In genomic region chr19:46065486-46065885, GRCh38 we compare ENCODE assay signal across 18 cellular contexts. TPM values are rescaled to one million over a fixed set of nuclear protein-coding genes. Genes with fewer than 3 reads are reported as not detected.
DNase-seq lines count a peak whose midpoint lies in the region; ATAC-seq, FAIRE-seq and TF ChIP-seq lines count a peak whose summit lies in the region.
"Had no signal": no experiment of that assay in that cellular context is flagged by ENCODE, and none has a peak within 500 bp of the region (broad histone marks: within the 10 kb centered on the region; RNA-seq: fewer than 3 reads in every experiment).

No MANE protein-coding gene starts in this region.

- CTCF ChIA-PET in PC-3 (lab: Charles Lee) = no interaction called here
- CTCF ChIA-PET in mammary epithelial cell (lab: Charles Lee; ENCODE audit: low non-redundant PET) = no interaction called here

- H3K9me2 ChIP-seq in PC-3 (replicated peaks; ENCODE audit: low read length) = no peaks in the 10 kb centered on the region

- no peaks in the 10 kb centered on the region for H3K9me1 ChIP-seq in keratinocyte (ENCODE audit: control insufficient read depth, extremely low read depth, insufficient read depth, low read length)

- peaks cover 36% of the 10 kb centered on the region for H3K4me1 ChIP-seq in PC-3 (ENCODE audit: insufficient read depth, low read length)
- peaks cover 46% of the 10 kb centered on the region for H3K4me1 ChIP-seq in mammary epithelial cell (ENCODE audit: insufficient read depth, low read length)
- H3K4me1 ChIP-seq in keratinocyte (ENCODE audit: control insufficient read depth, extremely low read depth, insufficient read depth, low read length) = peaks cover 45% of the 10 kb centered on the region

- H3K36me3 Mint-ChIP-seq in naive thymus-derived CD8-positive, alpha-beta T cell = no peaks in the 10 kb centered on the region
- H3K36me3 Mint-ChIP-seq: activated naive CD4-positive, alpha-beta T cell treated with anti-CD3 and anti-CD28 coated beads, Interleukin-2, amount 10 ng/mL, durations not matched to agents 7 days and 5 days had no signal

- dilution Hi-C loops in mammary epithelial cell (cut with HindIII; ENCODE audit: low sequenced_read_pairs) (loop anchor here (5.0 kb wide), 1 partner anchor 68 kb away; the partner anchor contains the start of gene CCDC61), keratinocyte (cut with MboI; ENCODE audit: extremely low pct_ligation_motif_present, low sequenced_read_pairs) (no loop called here)

- H3K9me3 Mint-ChIP-seq in naive thymus-derived CD8-positive, alpha-beta T cell = peaks cover 0 to 15% (median 4%) of the 10 kb centered on the region in 9 donors

- WGBS in mammary epithelial cell (ENCODE audit: low coverage, missing lambda C conversion rate) = 1% methylated on average over 6 of the region's 6 CpGs

- no peak overlapping the region for H3K27ac ChIP-seq in PC-3 (ENCODE audit: low read length)
- peak overlapping the region; percentile 67 for H3K27ac ChIP-seq in mammary epithelial cell (ENCODE audit: insufficient read depth, low read depth, low read length)
- no peak overlapping the region for H3K27ac ChIP-seq in keratinocyte (ENCODE audit: control insufficient read depth, insufficient read depth, low read length)
- H3K27ac ChIP-seq: epithelial cell of prostate, SK-N-MC had no signal

- H3K36me3 ChIP-seq in PC-3 (ENCODE audit: low read depth, low read length) = no peaks in the 10 kb centered on the region
- no peaks in the 10 kb centered on the region for H3K36me3 ChIP-seq in mammary epithelial cell (ENCODE audit: insufficient read depth, low read length)
- no peaks in the 10 kb centered on the region for H3K36me3 ChIP-seq in keratinocyte (ENCODE audit: control insufficient read depth in 2 of 2, extremely low read depth in 1 of 2, insufficient read depth in 2 of 2, low read length in 2 of 2)

- H3K4me3 ChIP-seq in PC-3 (ENCODE audit: low read length) (no peak overlapping the region), mammary epithelial cell (replicated peaks in 1 of 3; ENCODE audit: insufficient read depth in 1 of 3, low read depth in 2 of 3, low read length in 3 of 3) (no peak overlapping the region), keratinocyte (ENCODE audit: control insufficient read depth in 2 of 3, extremely low read depth in 1 of 3, insufficient read depth in 2 of 3, low read depth in 1 of 3, low read length in 3 of 3) (no peak overlapping the region)
- H3K4me3 ChIP-seq: SK-N-MC had no signal

- FAIRE-seq in keratinocyte (lab: Jason Lieb, UNC) = peak; percentile 91

- H2AFZ ChIP-seq in PC-3 (ENCODE audit: low read length) = no peak overlapping the region
- no peak overlapping the region for H2AFZ ChIP-seq in mammary epithelial cell (ENCODE audit: low read depth, low read length)
- H2AFZ ChIP-seq in keratinocyte (ENCODE audit: control insufficient read depth, low read length) = no peak overlapping the region

- no peak overlapping the region for H3K4me2 ChIP-seq in PC-3 (ENCODE audit: low read length)
- no peak overlapping the region for H3K4me2 ChIP-seq in mammary epithelial cell (ENCODE audit: insufficient read depth, low read depth, low read length)
- peak overlapping the region; percentile 54 for H3K4me2 ChIP-seq in keratinocyte (ENCODE audit: control insufficient read depth, extremely low read depth, insufficient read depth, low read depth, low read length)

- H4K20me1 ChIP-seq in PC-3 (ENCODE audit: low read length) (no peaks in the 10 kb centered on the region), mammary epithelial cell (ENCODE audit: insufficient read depth, low read length) (no peaks in the 10 kb centered on the region), keratinocyte (ENCODE audit: control insufficient read depth, extremely low read depth, insufficient read depth, low read length) (no peaks in the 10 kb centered on the region)

- H3K4me1 Mint-ChIP-seq in naive thymus-derived CD8-positive, alpha-beta T cell = no peaks in the 10 kb centered on the region
- H3K4me1 Mint-ChIP-seq: activated CD4-positive, alpha-beta T cell treated with anti-CD3 and anti-CD28 coated beads, Interleukin-2, amount 10 ng/mL, durations not matched to agents 24 days and 14 days; activated naive CD4-positive, alpha-beta T cell treated with anti-CD3 and anti-CD28 coated beads, Interleukin-2, amount 10 ng/mL, durations not matched to agents 7 days and 5 days had no signal

- no peak overlapping the region for H3K4me3 Mint-ChIP-seq in naive thymus-derived CD8-positive, alpha-beta T cell
- H3K4me3 Mint-ChIP-seq: activated CD4-positive, alpha-beta T cell treated with anti-CD3 and anti-CD28 coated beads, Interleukin-2, amount 10 ng/mL, durations not matched to agents 24 days and 14 days; activated naive CD4-positive, alpha-beta T cell treated with anti-CD3 and anti-CD28 coated beads, Interleukin-2, amount 10 ng/mL, durations not matched to agents 7 days and 5 days had no signal

- H3K9ac ChIP-seq in PC-3 (ENCODE audit: low read length) (no peak overlapping the region), mammary epithelial cell (ENCODE audit: insufficient read depth, low read length) (no peak overlapping the region), keratinocyte (ENCODE audit: control insufficient read depth, extremely low read depth, insufficient read depth, low read length) (no peak overlapping the region)

- intact Hi-C loops in PC-3 (cut with micrococcal nuclease) (no loop called here), mammary epithelial cell (cut with micrococcal nuclease) (loop anchor here (2.0 kb wide), 1 partner anchor 17 kb away; no protein-coding TSS in a partner anchor)

- TF ChIP-seq CTCF in PC-3 (conservative IDR thresholded peaks at IDR 0.05; ENCODE audit: low read depth, low read length) = no peak
- TF ChIP-seq CTCF in mammary epithelial cell (conservative IDR thresholded peaks at IDR 0.05 in 1 of 2, IDR thresholded peaks at IDR 0.05 in 1 of 2; ENCODE audit: extremely low read depth in 1 of 2, insufficient read depth in 1 of 2, low read depth in 1 of 2, low read length in 2 of 2) = peak in 1 of 2 donors; percentile 26
- peak in 1 of 3 experiments; percentile 20 for TF ChIP-seq CTCF in keratinocyte (optimal IDR thresholded peaks at IDR 0.05 in 1 of 3, IDR thresholded peaks at IDR 0.05 in 1 of 3, conservative IDR thresholded peaks at IDR 0.05 in 1 of 3; ENCODE audit: extremely low read depth in 1 of 3, insufficient read depth in 2 of 3, low read length in 3 of 3)

- no peak overlapping the region for H3K27ac Mint-ChIP-seq in naive thymus-derived CD8-positive, alpha-beta T cell
- H3K27ac Mint-ChIP-seq: activated CD4-positive, alpha-beta T cell treated with anti-CD3 and anti-CD28 coated beads, Interleukin-2, amount 10 ng/mL, durations not matched to agents 24 days and 14 days; activated naive CD4-positive, alpha-beta T cell treated with anti-CD3 and anti-CD28 coated beads, Interleukin-2, amount 10 ng/mL, durations not matched to agents 7 days and 5 days had no signal

- peak; percentile 87 for DNase-seq in EH (ENCODE audit: low read depth)
- DNase-seq in PC-3 = peak; percentile 63
- DNase-seq in mammary epithelial cell = peak; percentile 94
- DNase-seq in keratinocyte (ENCODE audit: low read depth, low spot score) = no peak
- DNase-seq in NCI-H524 treated with DMSO at 0.1 percent for 48 hours (lab: John Stamatoyannopoulos, UW) = no peak
- no peak for DNase-seq in naive thymus-derived CD8-positive, alpha-beta T cell
- DNase-seq in hypothalamus (lab: John Stamatoyannopoulos, UW) = no peak
- DNase-seq in NCI-H526 (lab: John Stamatoyannopoulos, UW) = no peak
- DNase-seq: activated CD4-positive, alpha-beta T cell treated with anti-CD3 and anti-CD28 coated beads, Interleukin-2, amount 10 ng/mL, durations not matched to agents 24 days and 14 days; activated naive CD4-positive, alpha-beta T cell treated with anti-CD3 and anti-CD28 coated beads, Interleukin-2, amount 10 ng/mL, durations not matched to agents 7 days and 5 days; MM.1S; NCI-H2029 treated with DMSO at 0.1 percent for 48 hours; NCI-H510A treated with DMSO at 0.1 percent for 48 hours; stimulated activated CD4-positive, alpha-beta T cell treated with anti-CD3 and anti-CD28 coated beads, Interleukin-1b, Interleukin-23, amount 100 ng/mL, for 48 hours had no signal

- no TSS peak for BruUV-seq in PC-3 (replicated peaks; lab: Mats Ljungman, UMichigan)
- no TSS peak for BruUV-seq in mammary epithelial cell (replicated peaks; lab: Mats Ljungman, UMichigan)

- no peaks in the 10 kb centered on the region for H3K9me3 ChIP-seq in PC-3 (ENCODE audit: low read length)
- H3K9me3 ChIP-seq in mammary epithelial cell (replicated peaks; ENCODE audit: insufficient read depth, low read length) = no peaks in the 10 kb centered on the region
- peaks cover 2% of the 10 kb centered on the region for H3K9me3 ChIP-seq in keratinocyte (ENCODE audit: control insufficient read depth, low read depth, low read length)

- no peak for ATAC-seq in PC-3
- no peak for ATAC-seq in naive thymus-derived CD8-positive, alpha-beta T cell

- H3K27me3 Mint-ChIP-seq in naive thymus-derived CD8-positive, alpha-beta T cell = peaks cover 29 to 79% (median 49%) of the 10 kb centered on the region in 5 donors

- H3F3A ChIP-seq in PC-3 (ENCODE audit: low read length, unreplicated experiment) = no peaks in the 10 kb centered on the region

- in situ Hi-C loops in mammary epithelial cell (cut with MboI; ENCODE audit: low sequenced_read_pairs in 2 of 2) = no loop called here

- no peaks in the 10 kb centered on the region for H3K79me2 ChIP-seq in PC-3 (ENCODE audit: low read length)
- H3K79me2 ChIP-seq in mammary epithelial cell (ENCODE audit: insufficient read depth, low read length) = no peaks in the 10 kb centered on the region
- H3K79me2 ChIP-seq in keratinocyte (ENCODE audit: control insufficient read depth, insufficient read depth, low read length) = no peaks in the 10 kb centered on the region

- H3K27me3 ChIP-seq in PC-3 (ENCODE audit: low read length) = peaks cover 8% of the 10 kb centered on the region
- H3K27me3 ChIP-seq in mammary epithelial cell (ENCODE audit: insufficient read depth, low read length) = no peaks in the 10 kb centered on the region
- peaks cover 6% of the 10 kb centered on the region for H3K27me3 ChIP-seq in keratinocyte (ENCODE audit: control insufficient read depth, extremely low read depth, insufficient read depth, low read length)

- POLR2A ChIA-PET in PC-3 (lab: Charles Lee; ENCODE audit: unreplicated experiment) = no interaction called here
- POLR2A ChIA-PET in naive thymus-derived CD8-positive, alpha-beta T cell (lab: Charles Lee) = no interaction called here

RNA-seq across cellular contexts. Expression of gene IGFL4, which starts 24.7 kb away (rescaled TPM):
- not detected in 2 replicates for total RNA-seq in PC-3 (2014; rRNA removed)
- total RNA-seq in mammary epithelial cell = 1 to 10 TPM in 1 of 2 donors, not detected in 1; 1.5 TPM
- polyA plus RNA-seq in mammary epithelial cell = not detected
- not detected for polyA minus RNA-seq in mammary epithelial cell
- polyA plus RNA-seq in keratinocyte = 0.01 TPM in 1 of 3 replicates, not detected in the others
- polyA plus RNA-seq in keratinocyte (2011; ENCODE audit: low read depth) = not detected
- 0.18 TPM in 1 of 2 replicates, not detected in the other for polyA plus RNA-seq in keratinocyte (2011; cell fraction: cytosol; rRNA removed)
- polyA plus RNA-seq in keratinocyte (2011; cell fraction: nucleus; rRNA removed) = 0.19 and 0.35 TPM in 2 replicates
- 0.07 and 0.18 TPM in 2 replicates for polyA plus RNA-seq in keratinocyte (2012; ENCODE audit: low replicate concordance)
- not detected in 3 replicates for polyA minus RNA-seq in keratinocyte
- not detected for polyA minus RNA-seq in keratinocyte (2011; cell fraction: cytosol; rRNA and poly(A)+ RNA removed)
- not detected in 2 replicates for polyA minus RNA-seq in keratinocyte (2011; cell fraction: nucleus; rRNA and poly(A)+ RNA removed)
- total RNA-seq in naive thymus-derived CD8-positive, alpha-beta T cell = not detected
- polyA plus RNA-seq in naive thymus-derived CD8-positive, alpha-beta T cell = not detected
- total RNA-seq: activated CD4-positive, alpha-beta T cell treated with anti-CD3 and anti-CD28 coated beads, Interleukin-2, amount 10 ng/mL, durations not matched to agents 24 days and 14 days; subcutaneous adipose tissue had no signal

RNA-seq across cellular contexts. Expression of gene PGLYRP1, which starts 42.6 kb away (rescaled TPM):
- total RNA-seq in PC-3 (2014; rRNA removed) (not detected in 2 replicates), mammary epithelial cell (not detected)
- polyA plus RNA-seq in mammary epithelial cell (not detected), keratinocyte (not detected in 3 replicates)
- polyA minus RNA-seq in mammary epithelial cell (not detected), keratinocyte (not detected in 3 replicates)
- not detected for polyA plus RNA-seq in keratinocyte (2011; ENCODE audit: low read depth)
- polyA plus RNA-seq in keratinocyte (2011; cell fraction: cytosol; rRNA removed) = not detected in 2 replicates
- not detected in 2 replicates for polyA plus RNA-seq in keratinocyte (2011; cell fraction: nucleus; rRNA removed)
- not detected in 2 replicates for polyA plus RNA-seq in keratinocyte (2012; ENCODE audit: low replicate concordance)
- not detected for polyA minus RNA-seq in keratinocyte (2011; cell fraction: cytosol; rRNA and poly(A)+ RNA removed)
- polyA minus RNA-seq in keratinocyte (2011; cell fraction: nucleus; rRNA and poly(A)+ RNA removed) = not detected in 2 replicates
- total RNA-seq in naive thymus-derived CD8-positive, alpha-beta T cell = not detected
- not detected for polyA plus RNA-seq in naive thymus-derived CD8-positive, alpha-beta T cell
- total RNA-seq: activated CD4-positive, alpha-beta T cell treated with anti-CD3 and anti-CD28 coated beads, Interleukin-2, amount 10 ng/mL, durations not matched to agents 24 days and 14 days; cerebellum; subcutaneous adipose tissue had no signal

RNA-seq across cellular contexts. Expression of gene IGFL3, which starts 59.0 kb away (rescaled TPM):
- total RNA-seq in PC-3 (2014; rRNA removed) (not detected in 2 replicates), mammary epithelial cell (100 to 1,000 TPM in 1 of 2 donors, 10 to 100 TPM in 1; 62.8 to 295 TPM)
- polyA plus RNA-seq in mammary epithelial cell (179 TPM), keratinocyte (236 to 560 TPM (median 344 TPM) in 3 replicates)
- polyA minus RNA-seq in mammary epithelial cell (78.6 TPM), keratinocyte (145 to 324 TPM (median 146 TPM) in 3 replicates)
- polyA plus RNA-seq in keratinocyte (2011; ENCODE audit: low read depth) = 68.4 TPM
- polyA plus RNA-seq in keratinocyte (2011; cell fraction: cytosol; rRNA removed) = 359 and 390 TPM in 2 replicates
- polyA plus RNA-seq in keratinocyte (2011; cell fraction: nucleus; rRNA removed) = 419 and 530 TPM in 2 replicates
- 207 and 288 TPM in 2 replicates for polyA plus RNA-seq in keratinocyte (2012; ENCODE audit: low replicate concordance)
- polyA minus RNA-seq in keratinocyte (2011; cell fraction: cytosol; rRNA and poly(A)+ RNA removed) = 164 TPM
- 170 and 212 TPM in 2 replicates for polyA minus RNA-seq in keratinocyte (2011; cell fraction: nucleus; rRNA and poly(A)+ RNA removed)
- not detected for total RNA-seq in naive thymus-derived CD8-positive, alpha-beta T cell
- polyA plus RNA-seq in naive thymus-derived CD8-positive, alpha-beta T cell = not detected
- total RNA-seq: activated CD4-positive, alpha-beta T cell treated with anti-CD3 and anti-CD28 coated beads, Interleukin-2, amount 10 ng/mL, durations not matched to agents 24 days and 14 days; cerebellum; subcutaneous adipose tissue had no signal

Comparison
In these comparisons a context has a peak if more than half of its experiments do, and no peak if none do; other contexts are left out.
1. DNase-seq: peak in EH (single experiment), PC-3 (single experiment) and mammary epithelial cell (single experiment); none in keratinocyte (single experiment), NCI-H524 treated with DMSO at 0.1 percent for 48 hours (single experiment), naive thymus-derived CD8-positive, alpha-beta T cell (0 of 10), hypothalamus (0 of 51) and NCI-H526 (0 of 2).
2. RNA of gene IGFL3, which starts 59.0 kb away (total RNA-seq): 62.8 to 295 TPM in mammary epithelial cell; not detected in PC-3 and not detected in naive thymus-derived CD8-positive, alpha-beta T cell; every median in the first group is over 10 times any median in the second.